Comparison of ENCODE assay signal across 1 cellular context in the genomic region with DNA sequence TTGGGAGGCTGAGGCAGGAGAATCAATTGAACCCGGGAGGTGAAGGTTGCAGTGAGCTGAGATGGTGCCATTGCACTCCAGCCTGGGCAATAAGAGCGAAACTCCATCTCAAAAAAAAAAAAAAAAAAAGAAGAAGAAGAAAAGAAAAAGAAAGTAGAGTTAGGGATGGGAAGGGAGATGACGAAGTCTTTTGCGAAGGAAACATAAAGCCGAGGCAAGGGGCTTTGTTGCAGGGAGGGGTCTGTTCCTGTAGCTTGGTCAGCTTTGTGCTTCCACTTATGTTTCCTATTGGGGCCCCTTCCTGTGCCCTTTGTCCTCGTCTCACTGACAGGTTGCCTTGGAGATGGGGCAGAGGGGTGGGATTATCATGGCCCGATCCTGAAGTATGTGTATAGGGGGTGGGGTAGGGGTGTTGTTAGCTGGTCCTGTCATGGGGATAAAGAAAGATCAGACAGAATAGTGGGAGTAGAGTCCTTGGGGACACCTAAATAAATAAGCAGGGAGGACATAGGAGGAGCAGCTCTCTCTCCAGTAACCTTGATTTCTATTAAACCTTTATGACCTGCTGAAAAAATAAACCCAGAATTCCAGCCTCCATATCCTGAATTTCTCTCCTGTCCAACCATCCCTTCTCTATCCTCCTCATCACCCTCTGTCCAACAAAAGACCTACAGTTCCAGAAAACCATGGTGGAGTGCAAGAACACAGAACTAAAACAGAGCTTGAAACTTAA.
TF ChIP-seq lines count a peak whose summit lies in the region.

No MANE protein-coding gene starts in this region.

TF ChIP-seq in HepG2, 621 proteins besides CTCF, POLR2A, EP300 and RAD21 (continues in another document):
- 0 out of 2 replicates have a peak, but pooled peaks have one; percentile 21 for TF ChIP-seq ATF7-NPFF (CRISPR knock-in tag; IDR thresholded peaks at IDR 0.05; ENCODE audit: low read depth)
- TF ChIP-seq, protein P1, sequence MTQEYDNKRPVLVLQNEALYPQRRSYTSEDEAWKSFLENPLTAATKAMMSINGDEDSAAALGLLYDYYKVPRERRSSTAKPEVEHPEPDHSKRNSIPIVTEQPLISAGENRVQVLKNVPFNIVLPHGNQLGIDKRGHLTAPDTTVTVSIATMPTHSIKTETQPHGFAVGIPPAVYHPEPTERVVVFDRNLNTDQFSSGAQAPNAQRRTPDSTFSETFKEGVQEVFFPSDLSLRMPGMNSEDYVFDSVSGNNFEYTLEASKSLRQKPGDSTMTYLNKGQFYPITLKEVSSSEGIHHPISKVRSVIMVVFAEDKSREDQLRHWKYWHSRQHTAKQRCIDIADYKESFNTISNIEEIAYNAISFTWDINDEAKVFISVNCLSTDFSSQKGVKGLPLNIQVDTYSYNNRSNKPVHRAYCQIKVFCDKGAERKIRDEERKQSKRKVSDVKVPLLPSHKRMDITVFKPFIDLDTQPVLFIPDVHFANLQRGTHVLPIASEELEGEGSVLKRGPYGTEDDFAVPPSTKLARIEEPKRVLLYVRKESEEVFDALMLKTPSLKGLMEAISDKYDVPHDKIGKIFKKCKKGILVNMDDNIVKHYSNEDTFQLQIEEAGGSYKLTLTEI (CRISPR knock-in tag; conservative IDR thresholded peaks at IDR 0.05): no peak
- TF ChIP-seq, protein P2, sequence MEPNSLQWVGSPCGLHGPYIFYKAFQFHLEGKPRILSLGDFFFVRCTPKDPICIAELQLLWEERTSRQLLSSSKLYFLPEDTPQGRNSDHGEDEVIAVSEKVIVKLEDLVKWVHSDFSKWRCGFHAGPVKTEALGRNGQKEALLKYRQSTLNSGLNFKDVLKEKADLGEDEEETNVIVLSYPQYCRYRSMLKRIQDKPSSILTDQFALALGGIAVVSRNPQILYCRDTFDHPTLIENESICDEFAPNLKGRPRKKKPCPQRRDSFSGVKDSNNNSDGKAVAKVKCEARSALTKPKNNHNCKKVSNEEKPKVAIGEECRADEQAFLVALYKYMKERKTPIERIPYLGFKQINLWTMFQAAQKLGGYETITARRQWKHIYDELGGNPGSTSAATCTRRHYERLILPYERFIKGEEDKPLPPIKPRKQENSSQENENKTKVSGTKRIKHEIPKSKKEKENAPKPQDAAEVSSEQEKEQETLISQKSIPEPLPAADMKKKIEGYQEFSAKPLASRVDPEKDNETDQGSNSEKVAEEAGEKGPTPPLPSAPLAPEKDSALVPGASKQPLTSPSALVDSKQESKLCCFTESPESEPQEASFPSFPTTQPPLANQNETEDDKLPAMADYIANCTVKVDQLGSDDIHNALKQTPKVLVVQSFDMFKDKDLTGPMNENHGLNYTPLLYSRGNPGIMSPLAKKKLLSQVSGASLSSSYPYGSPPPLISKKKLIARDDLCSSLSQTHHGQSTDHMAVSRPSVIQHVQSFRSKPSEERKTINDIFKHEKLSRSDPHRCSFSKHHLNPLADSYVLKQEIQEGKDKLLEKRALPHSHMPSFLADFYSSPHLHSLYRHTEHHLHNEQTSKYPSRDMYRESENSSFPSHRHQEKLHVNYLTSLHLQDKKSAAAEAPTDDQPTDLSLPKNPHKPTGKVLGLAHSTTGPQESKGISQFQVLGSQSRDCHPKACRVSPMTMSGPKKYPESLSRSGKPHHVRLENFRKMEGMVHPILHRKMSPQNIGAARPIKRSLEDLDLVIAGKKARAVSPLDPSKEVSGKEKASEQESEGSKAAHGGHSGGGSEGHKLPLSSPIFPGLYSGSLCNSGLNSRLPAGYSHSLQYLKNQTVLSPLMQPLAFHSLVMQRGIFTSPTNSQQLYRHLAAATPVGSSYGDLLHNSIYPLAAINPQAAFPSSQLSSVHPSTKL (CRISPR knock-in tag; IDR thresholded peaks at IDR 0.05): peak; percentile 53
- TF ChIP-seq, protein P3, sequence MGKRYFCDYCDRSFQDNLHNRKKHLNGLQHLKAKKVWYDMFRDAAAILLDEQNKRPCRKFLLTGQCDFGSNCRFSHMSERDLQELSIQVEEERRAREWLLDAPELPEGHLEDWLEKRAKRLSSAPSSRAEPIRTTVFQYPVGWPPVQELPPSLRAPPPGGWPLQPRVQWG (CRISPR knock-in tag; IDR thresholded peaks at IDR 0.05; ENCODE audit: borderline replicate concordance, low read depth): no peak
- peak; percentile 25 for TF ChIP-seq DMAP1 (CRISPR knock-in tag; IDR thresholded peaks at IDR 0.05)
- TF ChIP-seq EEA1 (CRISPR knock-in tag; IDR thresholded peaks at IDR 0.05; ENCODE audit: borderline replicate concordance): no peak
- TF ChIP-seq, protein P4, sequence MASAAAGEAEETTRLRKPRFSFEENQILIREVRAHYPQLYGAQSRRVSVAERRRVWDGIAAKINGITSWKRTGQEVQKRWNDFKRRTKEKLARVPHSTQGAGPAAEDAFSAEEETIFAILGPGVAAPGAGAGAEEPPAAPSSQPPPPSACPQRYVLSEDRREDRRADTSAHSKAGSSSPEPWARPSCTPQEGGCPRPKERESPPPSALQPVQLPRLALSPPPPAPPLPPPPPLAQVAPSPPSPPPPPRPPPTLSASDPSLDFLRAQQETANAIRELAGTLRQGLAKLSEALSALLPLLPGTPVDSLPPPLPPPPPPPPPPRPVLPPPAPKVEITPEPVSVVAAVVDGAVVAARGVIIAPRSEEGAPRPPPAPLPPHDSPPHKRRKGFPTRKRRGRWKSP (CRISPR knock-in tag; IDR thresholded peaks at IDR 0.05): no peak
- TF ChIP-seq, protein P5, sequence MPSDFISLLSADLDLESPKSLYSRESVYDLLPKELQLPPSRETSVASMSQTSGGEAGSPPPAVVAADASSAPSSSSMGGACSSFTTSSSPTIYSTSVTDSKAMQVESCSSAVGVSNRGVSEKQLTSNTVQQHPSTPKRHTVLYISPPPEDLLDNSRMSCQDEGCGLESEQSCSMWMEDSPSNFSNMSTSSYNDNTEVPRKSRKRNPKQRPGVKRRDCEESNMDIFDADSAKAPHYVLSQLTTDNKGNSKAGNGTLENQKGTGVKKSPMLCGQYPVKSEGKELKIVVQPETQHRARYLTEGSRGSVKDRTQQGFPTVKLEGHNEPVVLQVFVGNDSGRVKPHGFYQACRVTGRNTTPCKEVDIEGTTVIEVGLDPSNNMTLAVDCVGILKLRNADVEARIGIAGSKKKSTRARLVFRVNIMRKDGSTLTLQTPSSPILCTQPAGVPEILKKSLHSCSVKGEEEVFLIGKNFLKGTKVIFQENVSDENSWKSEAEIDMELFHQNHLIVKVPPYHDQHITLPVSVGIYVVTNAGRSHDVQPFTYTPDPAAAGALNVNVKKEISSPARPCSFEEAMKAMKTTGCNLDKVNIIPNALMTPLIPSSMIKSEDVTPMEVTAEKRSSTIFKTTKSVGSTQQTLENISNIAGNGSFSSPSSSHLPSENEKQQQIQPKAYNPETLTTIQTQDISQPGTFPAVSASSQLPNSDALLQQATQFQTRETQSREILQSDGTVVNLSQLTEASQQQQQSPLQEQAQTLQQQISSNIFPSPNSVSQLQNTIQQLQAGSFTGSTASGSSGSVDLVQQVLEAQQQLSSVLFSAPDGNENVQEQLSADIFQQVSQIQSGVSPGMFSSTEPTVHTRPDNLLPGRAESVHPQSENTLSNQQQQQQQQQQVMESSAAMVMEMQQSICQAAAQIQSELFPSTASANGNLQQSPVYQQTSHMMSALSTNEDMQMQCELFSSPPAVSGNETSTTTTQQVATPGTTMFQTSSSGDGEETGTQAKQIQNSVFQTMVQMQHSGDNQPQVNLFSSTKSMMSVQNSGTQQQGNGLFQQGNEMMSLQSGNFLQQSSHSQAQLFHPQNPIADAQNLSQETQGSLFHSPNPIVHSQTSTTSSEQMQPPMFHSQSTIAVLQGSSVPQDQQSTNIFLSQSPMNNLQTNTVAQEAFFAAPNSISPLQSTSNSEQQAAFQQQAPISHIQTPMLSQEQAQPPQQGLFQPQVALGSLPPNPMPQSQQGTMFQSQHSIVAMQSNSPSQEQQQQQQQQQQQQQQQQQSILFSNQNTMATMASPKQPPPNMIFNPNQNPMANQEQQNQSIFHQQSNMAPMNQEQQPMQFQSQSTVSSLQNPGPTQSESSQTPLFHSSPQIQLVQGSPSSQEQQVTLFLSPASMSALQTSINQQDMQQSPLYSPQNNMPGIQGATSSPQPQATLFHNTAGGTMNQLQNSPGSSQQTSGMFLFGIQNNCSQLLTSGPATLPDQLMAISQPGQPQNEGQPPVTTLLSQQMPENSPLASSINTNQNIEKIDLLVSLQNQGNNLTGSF (CRISPR knock-in tag; IDR thresholded peaks at IDR 0.05): no peak
- TF ChIP-seq RBFOX2 (IDR thresholded peaks at IDR 0.05; ENCODE audit: low read depth, low read length): peak; percentile 64
- no peak for TF ChIP-seq LCORL (IDR thresholded peaks at IDR 0.05)
- TF ChIP-seq LCORL (CRISPR knock-in tag; IDR thresholded peaks at IDR 0.05): peak; percentile 71; the same call in 1 of the 2 replicates
- TF ChIP-seq, protein P6, sequence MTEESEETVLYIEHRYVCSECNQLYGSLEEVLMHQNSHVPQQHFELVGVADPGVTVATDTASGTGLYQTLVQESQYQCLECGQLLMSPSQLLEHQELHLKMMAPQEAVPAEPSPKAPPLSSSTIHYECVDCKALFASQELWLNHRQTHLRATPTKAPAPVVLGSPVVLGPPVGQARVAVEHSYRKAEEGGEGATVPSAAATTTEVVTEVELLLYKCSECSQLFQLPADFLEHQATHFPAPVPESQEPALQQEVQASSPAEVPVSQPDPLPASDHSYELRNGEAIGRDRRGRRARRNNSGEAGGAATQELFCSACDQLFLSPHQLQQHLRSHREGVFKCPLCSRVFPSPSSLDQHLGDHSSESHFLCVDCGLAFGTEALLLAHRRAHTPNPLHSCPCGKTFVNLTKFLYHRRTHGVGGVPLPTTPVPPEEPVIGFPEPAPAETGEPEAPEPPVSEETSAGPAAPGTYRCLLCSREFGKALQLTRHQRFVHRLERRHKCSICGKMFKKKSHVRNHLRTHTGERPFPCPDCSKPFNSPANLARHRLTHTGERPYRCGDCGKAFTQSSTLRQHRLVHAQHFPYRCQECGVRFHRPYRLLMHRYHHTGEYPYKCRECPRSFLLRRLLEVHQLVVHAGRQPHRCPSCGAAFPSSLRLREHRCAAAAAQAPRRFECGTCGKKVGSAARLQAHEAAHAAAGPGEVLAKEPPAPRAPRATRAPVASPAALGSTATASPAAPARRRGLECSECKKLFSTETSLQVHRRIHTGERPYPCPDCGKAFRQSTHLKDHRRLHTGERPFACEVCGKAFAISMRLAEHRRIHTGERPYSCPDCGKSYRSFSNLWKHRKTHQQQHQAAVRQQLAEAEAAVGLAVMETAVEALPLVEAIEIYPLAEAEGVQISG (CRISPR knock-in tag; IDR thresholded peaks at IDR 0.05): 0 out of 2 replicates have a peak, but pooled peaks have one; percentile 19
- no peak for TF ChIP-seq AKAP8 (CRISPR knock-in tag; IDR thresholded peaks at IDR 0.05)
- TF ChIP-seq, protein P7, sequence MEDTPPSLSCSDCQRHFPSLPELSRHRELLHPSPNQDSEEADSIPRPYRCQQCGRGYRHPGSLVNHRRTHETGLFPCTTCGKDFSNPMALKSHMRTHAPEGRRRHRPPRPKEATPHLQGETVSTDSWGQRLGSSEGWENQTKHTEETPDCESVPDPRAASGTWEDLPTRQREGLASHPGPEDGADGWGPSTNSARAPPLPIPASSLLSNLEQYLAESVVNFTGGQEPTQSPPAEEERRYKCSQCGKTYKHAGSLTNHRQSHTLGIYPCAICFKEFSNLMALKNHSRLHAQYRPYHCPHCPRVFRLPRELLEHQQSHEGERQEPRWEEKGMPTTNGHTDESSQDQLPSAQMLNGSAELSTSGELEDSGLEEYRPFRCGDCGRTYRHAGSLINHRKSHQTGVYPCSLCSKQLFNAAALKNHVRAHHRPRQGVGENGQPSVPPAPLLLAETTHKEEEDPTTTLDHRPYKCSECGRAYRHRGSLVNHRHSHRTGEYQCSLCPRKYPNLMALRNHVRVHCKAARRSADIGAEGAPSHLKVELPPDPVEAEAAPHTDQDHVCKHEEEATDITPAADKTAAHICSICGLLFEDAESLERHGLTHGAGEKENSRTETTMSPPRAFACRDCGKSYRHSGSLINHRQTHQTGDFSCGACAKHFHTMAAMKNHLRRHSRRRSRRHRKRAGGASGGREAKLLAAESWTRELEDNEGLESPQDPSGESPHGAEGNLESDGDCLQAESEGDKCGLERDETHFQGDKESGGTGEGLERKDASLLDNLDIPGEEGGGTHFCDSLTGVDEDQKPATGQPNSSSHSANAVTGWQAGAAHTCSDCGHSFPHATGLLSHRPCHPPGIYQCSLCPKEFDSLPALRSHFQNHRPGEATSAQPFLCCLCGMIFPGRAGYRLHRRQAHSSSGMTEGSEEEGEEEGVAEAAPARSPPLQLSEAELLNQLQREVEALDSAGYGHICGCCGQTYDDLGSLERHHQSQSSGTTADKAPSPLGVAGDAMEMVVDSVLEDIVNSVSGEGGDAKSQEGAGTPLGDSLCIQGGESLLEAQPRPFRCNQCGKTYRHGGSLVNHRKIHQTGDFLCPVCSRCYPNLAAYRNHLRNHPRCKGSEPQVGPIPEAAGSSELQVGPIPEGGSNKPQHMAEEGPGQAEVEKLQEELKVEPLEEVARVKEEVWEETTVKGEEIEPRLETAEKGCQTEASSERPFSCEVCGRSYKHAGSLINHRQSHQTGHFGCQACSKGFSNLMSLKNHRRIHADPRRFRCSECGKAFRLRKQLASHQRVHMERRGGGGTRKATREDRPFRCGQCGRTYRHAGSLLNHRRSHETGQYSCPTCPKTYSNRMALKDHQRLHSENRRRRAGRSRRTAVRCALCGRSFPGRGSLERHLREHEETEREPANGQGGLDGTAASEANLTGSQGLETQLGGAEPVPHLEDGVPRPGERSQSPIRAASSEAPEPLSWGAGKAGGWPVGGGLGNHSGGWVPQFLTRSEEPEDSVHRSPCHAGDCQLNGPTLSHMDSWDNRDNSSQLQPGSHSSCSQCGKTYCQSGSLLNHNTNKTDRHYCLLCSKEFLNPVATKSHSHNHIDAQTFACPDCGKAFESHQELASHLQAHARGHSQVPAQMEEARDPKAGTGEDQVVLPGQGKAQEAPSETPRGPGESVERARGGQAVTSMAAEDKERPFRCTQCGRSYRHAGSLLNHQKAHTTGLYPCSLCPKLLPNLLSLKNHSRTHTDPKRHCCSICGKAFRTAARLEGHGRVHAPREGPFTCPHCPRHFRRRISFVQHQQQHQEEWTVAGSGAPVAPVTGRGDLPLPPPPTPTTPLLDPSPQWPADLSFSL (CRISPR knock-in tag; IDR thresholded peaks at IDR 0.05): peak; percentile 68; the same call in 1 of the 2 replicates
- TF ChIP-seq, protein P8, sequence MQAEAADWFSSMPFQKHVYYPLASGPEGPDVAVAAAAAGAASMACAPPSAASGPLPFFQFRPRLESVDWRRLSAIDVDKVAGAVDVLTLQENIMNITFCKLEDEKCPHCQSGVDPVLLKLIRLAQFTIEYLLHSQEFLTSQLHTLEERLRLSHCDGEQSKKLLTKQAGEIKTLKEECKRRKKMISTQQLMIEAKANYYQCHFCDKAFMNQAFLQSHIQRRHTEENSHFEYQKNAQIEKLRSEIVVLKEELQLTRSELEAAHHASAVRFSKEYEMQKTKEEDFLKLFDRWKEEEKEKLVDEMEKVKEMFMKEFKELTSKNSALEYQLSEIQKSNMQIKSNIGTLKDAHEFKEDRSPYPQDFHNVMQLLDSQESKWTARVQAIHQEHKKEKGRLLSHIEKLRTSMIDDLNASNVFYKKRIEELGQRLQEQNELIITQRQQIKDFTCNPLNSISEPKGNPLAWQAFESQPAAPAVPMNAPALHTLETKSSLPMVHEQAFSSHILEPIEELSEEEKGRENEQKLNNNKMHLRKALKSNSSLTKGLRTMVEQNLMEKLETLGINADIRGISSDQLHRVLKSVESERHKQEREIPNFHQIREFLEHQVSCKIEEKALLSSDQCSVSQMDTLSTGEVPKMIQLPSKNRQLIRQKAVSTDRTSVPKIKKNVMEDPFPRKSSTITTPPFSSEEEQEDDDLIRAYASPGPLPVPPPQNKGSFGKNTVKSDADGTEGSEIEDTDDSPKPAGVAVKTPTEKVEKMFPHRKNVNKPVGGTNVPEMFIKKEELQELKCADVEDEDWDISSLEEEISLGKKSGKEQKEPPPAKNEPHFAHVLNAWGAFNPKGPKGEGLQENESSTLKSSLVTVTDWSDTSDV (CRISPR knock-in tag; IDR thresholded peaks at IDR 0.05): no peak
- TF ChIP-seq CCDC6 (CRISPR knock-in tag; IDR thresholded peaks at IDR 0.05): 0 out of 2 replicates have a peak, but pooled peaks have one; percentile 21
- TF ChIP-seq ZFAT (CRISPR knock-in tag; conservative IDR thresholded peaks at IDR 0.05): no peak
- TF ChIP-seq CHD4 (IDR thresholded peaks at IDR 0.05; ENCODE audit: borderline replicate concordance, low read length): peak; percentile 32; the same call in 1 of the 2 replicates
- peak; percentile 86; the same call in 1 of the 2 replicates for TF ChIP-seq MIXL1 (CRISPR knock-in tag; IDR thresholded peaks at IDR 0.05)
